In genomic region chr1:159970932-159971342, GRCh38 we compare ENCODE assay signal across 21 cellular contexts. TPM values are rescaled to one million over a fixed set of nuclear protein-coding genes. Genes with fewer than 3 reads are reported as not detected.
A peak's percentile ranks its signal among the peaks of the same experiment; 100 is the strongest.
DNase-seq lines count a peak whose midpoint lies in the region; ATAC-seq, FAIRE-seq and TF ChIP-seq lines count a peak whose summit lies in the region.
"Had no signal": no experiment of that assay in that cellular context is flagged by ENCODE, and none has a peak within 500 bp of the region (broad histone marks: within the 10 kb centered on the region; RNA-seq: fewer than 3 reads in every experiment).

No MANE protein-coding gene starts in this region.

- peak; percentile 17 for DNase-seq in DMS153 treated with DMSO at 0.1 percent for 48 hours (lab: John Stamatoyannopoulos, UW; ENCODE audit: unreplicated experiment)
- peak; percentile 36 for DNase-seq in HuH-7.5 (ENCODE audit: low spot score)
- DNase-seq in left ventricle myocardium superior: no peak
- peak in 4 of 6 donors; percentile 39 to 54 (median 49) for DNase-seq in pancreas
- DNase-seq in ecto neural progenitor cell (ENCODE audit: low spot score): no peak
- no peak for DNase-seq in NCI-H524 (lab: John Stamatoyannopoulos, UW)
- no peak for DNase-seq in effector memory CD8-positive, alpha-beta T cell
- DNase-seq: activated CD4-positive, CD25-positive, alpha-beta regulatory T cell; activated CD8-positive, alpha-beta memory T cell treated with anti-CD3 and anti-CD28 coated beads for 24 hours; activated naive CD8-positive, alpha-beta T cell treated with anti-CD3 and anti-CD28 coated beads for 36 hours; Karpas-422; mesenchymal stem cell; natural killer cell; NCI-H1092; NCI-H2081 treated with DMSO at 0.1 percent for 48 hours; NCI-H69; psoas muscle; stimulated activated CD8-positive, alpha-beta memory T cell treated with anti-CD3 and anti-CD28 coated beads, Interleukin-4, amount 100 ng/mL, for 48 hours; substantia nigra; T-helper 2 cell had no signal

- no peaks in the 10 kb centered on the region for H3K9me3 Mint-ChIP-seq in effector memory CD8-positive, alpha-beta T cell
- H3K9me3 Mint-ChIP-seq: activated naive CD8-positive, alpha-beta T cell treated with anti-CD3 and anti-CD28 coated beads for 36 hours; natural killer cell had no signal

- no peaks in the 10 kb centered on the region for H3K9me3 ChIP-seq in pancreas
- H3K9me3 ChIP-seq: psoas muscle had no signal

- H3K4me1 Mint-ChIP-seq in effector memory CD8-positive, alpha-beta T cell (ENCODE audit: low read depth in 2 of 2): no peaks in the 10 kb centered on the region
- H3K4me1 Mint-ChIP-seq: activated naive CD8-positive, alpha-beta T cell treated with anti-CD3 and anti-CD28 coated beads for 36 hours; natural killer cell had no signal

- TF ChIP-seq CTCF in pancreas (IDR thresholded peaks at IDR 0.05): no peak

- peak; percentile 80 for ATAC-seq in left ventricle myocardium superior
- ATAC-seq in pancreas: peak; percentile 79 to 92 (median 88)
- ATAC-seq in effector memory CD8-positive, alpha-beta T cell (replicated peaks): no peak
- ATAC-seq: natural killer cell, psoas muscle had no signal

- no peak for FAIRE-seq in pancreas (lab: Jason Lieb, UNC)
- FAIRE-seq: GM18507 had no signal

- H3K4me1 ChIP-seq in pancreas: peaks cover 11 to 14% (median 13%) of the 10 kb centered on the region in 3 donors
- H3K4me1 ChIP-seq: psoas muscle had no signal

- intact Hi-C loops in left ventricle myocardium superior (cut with micrococcal nuclease): no loop called here
- intact Hi-C loops in pancreas (cut with DNase I): no loop called here

- no peak overlapping the region for H3K4me3 ChIP-seq in pancreas
- H3K4me3 ChIP-seq: psoas muscle had no signal

- 10 to 13% methylated on average over 9 of the region's 9 CpGs for WGBS in pancreas, 2 donors

- no peaks in the 10 kb centered on the region for H3K36me3 ChIP-seq in pancreas

- no peaks in the 10 kb centered on the region for H3K27me3 ChIP-seq in pancreas

- H3K36me3 Mint-ChIP-seq in effector memory CD8-positive, alpha-beta T cell (ENCODE audit: insufficient read depth): no peaks in the 10 kb centered on the region
- H3K36me3 Mint-ChIP-seq: activated naive CD8-positive, alpha-beta T cell treated with anti-CD3 and anti-CD28 coated beads for 36 hours; natural killer cell had no signal

- no peak overlapping the region for H3K27ac Mint-ChIP-seq in effector memory CD8-positive, alpha-beta T cell
- H3K27ac Mint-ChIP-seq: activated naive CD8-positive, alpha-beta T cell treated with anti-CD3 and anti-CD28 coated beads for 36 hours; natural killer cell had no signal

- peaks cover 27 to 51% of the 10 kb centered on the region in 2 donors for H3K27me3 Mint-ChIP-seq in effector memory CD8-positive, alpha-beta T cell

- H3K4me3 Mint-ChIP-seq in effector memory CD8-positive, alpha-beta T cell: no peak overlapping the region
- H3K4me3 Mint-ChIP-seq: activated naive CD8-positive, alpha-beta T cell treated with anti-CD3 and anti-CD28 coated beads for 36 hours; natural killer cell had no signal

- peak overlapping the region; percentile 2 to 28 (median 21) for H3K27ac ChIP-seq in pancreas
- H3K27ac ChIP-seq: psoas muscle had no signal

RNA-seq across cellular contexts. Expression of gene SLAMF9, which starts 16.9 kb away (rescaled TPM):
- total RNA-seq in left ventricle myocardium superior (not detected), pancreas (not detected)
- not detected for polyA plus RNA-seq in pancreas
- total RNA-seq: activated naive CD8-positive, alpha-beta T cell treated with anti-CD3 and anti-CD28 coated beads for 36 hours; natural killer cell; psoas muscle had no signal
- polyA plus RNA-seq: psoas muscle had no signal

RNA-seq across cellular contexts. Expression of gene IGSF9, which starts 25.5 kb away (rescaled TPM):
- total RNA-seq in left ventricle myocardium superior: 0.79 TPM
- 1 to 10 TPM in 5 of 6 donors, under 1 TPM in 1; 0.83 to 4.3 (median 1.5) TPM for total RNA-seq in pancreas
- 1 to 10 TPM; 3.0 to 5.4 TPM for polyA plus RNA-seq in pancreas
- total RNA-seq: natural killer cell, psoas muscle had no signal

RNA-seq across cellular contexts. Expression of gene TAGLN2, which starts 45.6 kb away (rescaled TPM):
- total RNA-seq in left ventricle myocardium superior (104 TPM), pancreas (100 to 1,000 TPM in 4 of 6 donors, 10 to 100 TPM in 2; 93.2 to 242 (median 117) TPM)
- polyA plus RNA-seq in pancreas: 100 to 1,000 TPM; 198 to 200 TPM

Comparison
In these comparisons a context has a peak if more than half of its experiments do, and no peak if none do; other contexts are left out.
1. DNase-seq: peak in DMS153 treated with DMSO at 0.1 percent for 48 hours (single experiment), HuH-7.5 (single experiment) and pancreas (4 of 6); none in left ventricle myocardium superior (single experiment), ecto neural progenitor cell (single experiment), NCI-H524 (0 of 2) and effector memory CD8-positive, alpha-beta T cell (0 of 3).